ENCODE assay signal across 11 cellular contexts in the genomic region with DNA sequence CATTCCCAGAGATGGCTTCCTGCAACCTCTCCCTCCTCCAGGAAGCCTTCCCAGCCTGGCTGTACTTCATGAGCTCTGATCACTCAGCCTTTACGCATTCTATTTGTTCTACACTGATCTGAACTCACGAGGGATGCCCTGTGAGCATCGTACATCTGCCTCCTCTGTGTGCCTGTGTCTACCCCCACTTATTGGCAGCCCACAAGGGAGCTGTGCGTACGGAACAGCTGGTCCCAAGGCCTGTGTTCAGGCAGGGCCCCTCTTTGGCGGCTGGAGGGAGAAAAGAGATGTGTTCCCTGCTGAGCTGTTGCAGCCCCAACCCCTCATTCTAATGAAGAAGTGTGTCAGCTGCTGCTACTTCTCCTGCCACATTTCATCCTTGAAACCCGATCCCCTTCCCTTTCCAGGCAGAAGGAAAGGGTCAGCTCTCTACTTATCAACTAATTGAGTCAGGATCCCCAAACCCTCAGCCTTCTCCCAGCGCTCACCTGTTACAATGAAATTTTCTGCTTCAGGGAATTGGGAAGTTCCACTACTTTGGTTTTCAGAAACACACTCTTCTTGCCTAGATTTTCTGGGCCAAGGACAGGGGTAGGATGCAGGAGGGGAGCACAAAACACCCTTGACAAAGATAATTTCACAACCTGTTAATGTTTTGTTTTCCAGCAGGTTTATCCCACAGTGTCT. TPM values are rescaled to one million over a fixed set of nuclear protein-coding genes. Genes with fewer than 3 reads are reported as not detected.
DNase-seq lines count a peak whose midpoint lies in the region; ATAC-seq and TF ChIP-seq lines count a peak whose summit lies in the region.
"Had no signal": no experiment of that assay in that cellular context is flagged by ENCODE, and none has a peak within 500 bp of the region (broad histone marks: within the 10 kb centered on the region; RNA-seq: fewer than 3 reads in every experiment).

No MANE protein-coding gene starts in this region.

- peak overlapping the region; percentile 10 for H2AK5ac ChIP-seq in mesenchymal stem cell (ENCODE audit: low read length, severe bottlenecking)

- peaks cover 0 to 6% (median 0%) of the 10 kb centered on the region in 11 experiments; a peak in 1 of 22 replicates for H4K20me1 ChIP-seq in BLaER1 treated with 17β-estradiol and CSF1 and Interleukin-3, amounts not matched to agents 10 nM and 100 nM

- H3K27me3 Mint-ChIP-seq in activated T-cell treated with anti-CD3 and anti-CD28 coated beads, Interleukin-2, amount 50 U/mL, for 4 hours (ENCODE audit: low read depth), result peaks cover 23% of the 10 kb centered on the region
- H3K27me3 Mint-ChIP-seq in progenitor cell of endocrine pancreas, result peaks cover 18% of the 10 kb centered on the region

- no peak overlapping the region for H4K91ac ChIP-seq in mesenchymal stem cell (ENCODE audit: low read length)

- no peak overlapping the region for H2BK5ac ChIP-seq in mesenchymal stem cell (ENCODE audit: low read depth, low read length, poor library complexity, severe bottlenecking)

- WGBS in mesenchymal stem cell, result 42% methylated on average over 8 of the region's 8 CpGs

- H3K4me1 Mint-ChIP-seq in activated T-cell treated with anti-CD3 and anti-CD28 coated beads, Interleukin-2, amount 50 U/mL, for 4 hours (ENCODE audit: low read depth), result peaks cover 17% of the 10 kb centered on the region
- peaks cover 11% of the 10 kb centered on the region for H3K4me1 Mint-ChIP-seq in progenitor cell of endocrine pancreas (ENCODE audit: low read depth)

- TF ChIP-seq CTCF in progenitor cell of endocrine pancreas (IDR thresholded peaks at IDR 0.05; ENCODE audit: unreplicated experiment), result no peak

- H2BK15ac ChIP-seq in mesenchymal stem cell (ENCODE audit: low read depth, poor library complexity, severe bottlenecking), result no peak overlapping the region

- peak overlapping the region; percentile 91 to 99 (median 95) for H3K4me2 ChIP-seq in BLaER1 treated with 17β-estradiol and CSF1 and Interleukin-3, amounts not matched to agents 10 nM and 100 nM
- H3K4me2 ChIP-seq in mesenchymal stem cell (ENCODE audit: low read length, poor library complexity, severe bottlenecking), result no peak overlapping the region

- peak overlapping the region in 1 of 2 experiments; percentile 65 for H3K4ac ChIP-seq in mesenchymal stem cell (ENCODE audit: low read depth in 1 of 2, low read length in 2 of 2)

- peak overlapping the region; percentile 54 to 58 for H3K18ac ChIP-seq in mesenchymal stem cell (ENCODE audit: low read depth in 1 of 2, low read length in 2 of 2)

- peaks cover 18% of the 10 kb centered on the region for H3K79me1 ChIP-seq in mesenchymal stem cell (replicated peaks; ENCODE audit: low read length, poor library complexity, severe bottlenecking)

- no peak overlapping the region for H3K4me3 ChIP-seq in BLaER1 treated with 17β-estradiol and CSF1 and Interleukin-3, amounts not matched to agents 10 nM and 100 nM
- no peak overlapping the region for H3K4me3 ChIP-seq in SJCRH30
- H3K4me3 ChIP-seq in mesenchymal stem cell (ENCODE audit: insufficient read depth in 1 of 2, low read depth in 1 of 2, low read length in 2 of 2), result peak overlapping the region in 1 of 2 experiments; percentile 89

- no peaks in the 10 kb centered on the region for H3K36me3 Mint-ChIP-seq in activated T-cell treated with anti-CD3 and anti-CD28 coated beads, Interleukin-2, amount 50 U/mL, for 4 hours (ENCODE audit: insufficient read depth)
- no peaks in the 10 kb centered on the region for H3K36me3 Mint-ChIP-seq in progenitor cell of endocrine pancreas (ENCODE audit: insufficient read depth)
- H3K36me3 Mint-ChIP-seq: natural killer cell, type B pancreatic cell had no signal

- H3K4me3 Mint-ChIP-seq in activated T-cell treated with anti-CD3 and anti-CD28 coated beads, Interleukin-2, amount 50 U/mL, for 4 hours, result no peak overlapping the region
- no peak overlapping the region for H3K4me3 Mint-ChIP-seq in progenitor cell of endocrine pancreas (ENCODE audit: low read depth)
- H3K4me3 Mint-ChIP-seq: natural killer cell, type B pancreatic cell had no signal

- no peak overlapping the region for H4K8ac ChIP-seq in mesenchymal stem cell (ENCODE audit: low read length)

- H2AFZ ChIP-seq in mesenchymal stem cell (ENCODE audit: low read depth, low read length), result no peak overlapping the region

- H2BK12ac ChIP-seq in mesenchymal stem cell (ENCODE audit: low read length in 2 of 2), result peak overlapping the region; percentile 29 to 78

- H3K27me3 ChIP-seq in BLaER1 treated with 17β-estradiol and CSF1 and Interleukin-3, amounts not matched to agents 10 nM and 100 nM, result peaks cover 15 to 43% (median 26%) of the 10 kb centered on the region in 11 experiments
- H3K27me3 ChIP-seq in SJCRH30 (no peaks in the 10 kb centered on the region), mesenchymal stem cell (ENCODE audit: control insufficient read depth in 1 of 2, insufficient read depth in 1 of 2, low read length in 2 of 2) (no peaks in the 10 kb centered on the region)

- H3K27ac Mint-ChIP-seq in progenitor cell of endocrine pancreas, result no peak overlapping the region
- H3K27ac Mint-ChIP-seq: natural killer cell, type B pancreatic cell had no signal

- peak overlapping the region in 1 of 2 experiments; percentile 61 for H3K14ac ChIP-seq in mesenchymal stem cell (ENCODE audit: low read length in 2 of 2)

- H3K4me1 ChIP-seq in BLaER1 treated with 17β-estradiol and CSF1 and Interleukin-3, amounts not matched to agents 10 nM and 100 nM, result peaks cover 75 to 92% (median 89%) of the 10 kb centered on the region in 10 experiments
- H3K4me1 ChIP-seq in SJCRH30 (peaks cover 53% of the 10 kb centered on the region), mesenchymal stem cell (ENCODE audit: control insufficient read depth, insufficient read depth, low read depth, low read length) (peaks cover 28% of the 10 kb centered on the region)

- H3K9me3 ChIP-seq in BLaER1 treated with 17β-estradiol and CSF1 and Interleukin-3, amounts not matched to agents 10 nM and 100 nM (replicated peaks in 1 of 11), result no peaks in the 10 kb centered on the region
- H3K9me3 ChIP-seq in SJCRH30 (replicated peaks), result no peaks in the 10 kb centered on the region
- no peaks in the 10 kb centered on the region for H3K9me3 ChIP-seq in mesenchymal stem cell (ENCODE audit: control insufficient read depth, low read length)

- H3K23ac ChIP-seq in mesenchymal stem cell (ENCODE audit: low read length in 2 of 2), result peak overlapping the region in 1 of 2 experiments; percentile 24

- ATAC-seq in HG02571 (IDR thresholded peaks at IDR 0.05; ENCODE audit: unreplicated experiment), result no peak
- no peak for ATAC-seq in activated T-cell treated with anti-CD3 and anti-CD28 coated beads, Interleukin-2, amount 50 U/mL, for 4 hours
- ATAC-seq in GM18517 (IDR thresholded peaks at IDR 0.05; ENCODE audit: unreplicated experiment), result no peak
- ATAC-seq: natural killer cell had no signal

- H2BK120ac ChIP-seq in mesenchymal stem cell (ENCODE audit: low read depth, low read length), result peak overlapping the region; percentile 19

- peak overlapping the region in 5 of 11 experiments; percentile 19 to 97 (median 61); a peak in 9 of 22 replicates for H3K27ac ChIP-seq in BLaER1 treated with 17β-estradiol and CSF1 and Interleukin-3, amounts not matched to agents 10 nM and 100 nM
- H3K27ac ChIP-seq in SJCRH30 (peak overlapping the region; percentile 91), mesenchymal stem cell (ENCODE audit: low read length, poor library complexity, severe bottlenecking) (no peak overlapping the region)

- H3K9ac ChIP-seq in BLaER1 treated with 17β-estradiol and CSF1 and Interleukin-3, amounts not matched to agents 10 nM and 100 nM, result peak overlapping the region in 3 of 11 experiments; percentile 14 to 36 (median 29); a peak in 2 of 22 replicates
- H3K9ac ChIP-seq in mesenchymal stem cell (ENCODE audit: low read length), result peak overlapping the region; percentile 27

- DNase-seq in NCI-H1092 treated with DMSO at 0.1 percent for 48 hours (lab: John Stamatoyannopoulos, UW) (peak; percentile 90), SJCRH30 (peak; percentile 97 to 98), mesenchymal stem cell (peak; percentile 62), progenitor cell of endocrine pancreas (ENCODE audit: low spot score, unreplicated experiment) (no peak)
- no peak for DNase-seq in activated T-cell treated with anti-CD3 and anti-CD28 coated beads, Interleukin-2, amount 50 U/mL, for 4 hours
- DNase-seq: natural killer cell; stimulated activated CD4-positive, alpha-beta T cell treated with anti-CD3 and anti-CD28 coated beads, Interleukin-4, amount 100 ng/mL, for 24 hours had no signal

- H3K9me3 Mint-ChIP-seq in activated T-cell treated with anti-CD3 and anti-CD28 coated beads, Interleukin-2, amount 50 U/mL, for 4 hours, result no peaks in the 10 kb centered on the region
- H3K9me3 Mint-ChIP-seq in progenitor cell of endocrine pancreas (ENCODE audit: low read depth), result no peaks in the 10 kb centered on the region
- H3K9me3 Mint-ChIP-seq: natural killer cell, type B pancreatic cell had no signal

- H3K36me3 ChIP-seq in BLaER1 treated with 17β-estradiol and CSF1 and Interleukin-3, amounts not matched to agents 10 nM and 100 nM, result no peaks in the 10 kb centered on the region
- H3K36me3 ChIP-seq in SJCRH30, result peaks cover 8% of the 10 kb centered on the region; the same call in 1 of the 2 replicates
- H3K36me3 ChIP-seq in mesenchymal stem cell (ENCODE audit: control insufficient read depth in 1 of 2, insufficient read depth in 2 of 2, low read depth in 1 of 2, low read length in 2 of 2), result peaks cover 4 to 20% of the 10 kb centered on the region in 2 experiments

RNA-seq across cellular contexts. Expression of a gene that starts 3.2 kb away (rescaled TPM):
- total RNA-seq in SJCRH30 (2014; rRNA removed; shearing (Covaris generic)), result 21.3 and 22.1 TPM in 2 replicates
- polyA plus RNA-seq in mesenchymal stem cell (2013, experiment 1 of 2), result 4.3 TPM
- polyA plus RNA-seq in mesenchymal stem cell (2013, experiment 2 of 2), result 3.7 TPM
- total RNA-seq in activated T-cell treated with anti-CD3 and anti-CD28 coated beads, Interleukin-2, amount 50 U/mL, for 4 hours, result under 1 TPM; 0.25 to 0.82 (median 0.76) TPM
- total RNA-seq in progenitor cell of endocrine pancreas, result 4.4 and 5.8 TPM in 2 replicates

RNA-seq across cellular contexts. Expression of a gene that starts 19.7 kb away (rescaled TPM):
- total RNA-seq in SJCRH30 (2014; rRNA removed; shearing (Covaris generic)), result 28.3 and 32.5 TPM in 2 replicates
- 8.2 TPM for polyA plus RNA-seq in mesenchymal stem cell (2013, experiment 1 of 2)
- polyA plus RNA-seq in mesenchymal stem cell (2013, experiment 2 of 2), result 9.0 TPM
- total RNA-seq in activated T-cell treated with anti-CD3 and anti-CD28 coated beads, Interleukin-2, amount 50 U/mL, for 4 hours, result 10 to 100 TPM; 22.0 to 26.0 (median 24.1) TPM
- total RNA-seq in progenitor cell of endocrine pancreas, result 18.4 and 18.6 TPM in 2 replicates

Comparison
In these comparisons a context has a peak if more than half of its experiments do, and no peak if none do; other contexts are left out.
1. DNase-seq: peak in NCI-H1092 treated with DMSO at 0.1 percent for 48 hours (single experiment), SJCRH30 (2 of 2) and mesenchymal stem cell (single experiment); none in activated T-cell treated with anti-CD3 and anti-CD28 coated beads, Interleukin-2, amount 50 U/mL, for 4 hours (single experiment) and progenitor cell of endocrine pancreas (single experiment).